Comparison of ENCODE assay signal across 1 cellular context in genomic region chr1:52925571-52926005, GRCh38.
TF ChIP-seq lines count a peak whose summit lies in the region.

No MANE protein-coding gene starts in this region.

TF ChIP-seq in HepG2, 621 proteins besides CTCF, POLR2A, EP300 and RAD21 (continued from another document and continues in another):
- no peak for TF ChIP-seq ZBTB46 (CRISPR knock-in tag; IDR thresholded peaks at IDR 0.05; ENCODE audit: borderline replicate concordance)
- no peak for TF ChIP-seq IKZF4 (CRISPR knock-in tag; IDR thresholded peaks at IDR 0.05; ENCODE audit: borderline replicate concordance, low read depth, not compliant biosample characterization)
- no peak for TF ChIP-seq ATF5 (CRISPR knock-in tag; IDR thresholded peaks at IDR 0.05; ENCODE audit: low read depth)
- TF ChIP-seq ZSCAN12 (CRISPR knock-in tag; IDR thresholded peaks at IDR 0.05): no peak
- no peak for TF ChIP-seq ZNF761 (CRISPR knock-in tag; conservative IDR thresholded peaks at IDR 0.05)
- TF ChIP-seq AKAP8 (CRISPR knock-in tag; IDR thresholded peaks at IDR 0.05): no peak
- TF ChIP-seq GLI4 (CRISPR knock-in tag; IDR thresholded peaks at IDR 0.05; ENCODE audit: borderline replicate concordance): no peak
- TF ChIP-seq KLF12 (CRISPR knock-in tag; IDR thresholded peaks at IDR 0.05; ENCODE audit: borderline replicate concordance): no peak
- no peak for TF ChIP-seq ZNF496 (CRISPR knock-in tag; IDR thresholded peaks at IDR 0.05; ENCODE audit: insufficient replicate concordance)
- no peak for TF ChIP-seq RBAK (CRISPR knock-in tag; IDR thresholded peaks at IDR 0.05)
- TF ChIP-seq NFYB (CRISPR knock-in tag; IDR thresholded peaks at IDR 0.05): peak; percentile 35; the same call in 1 of the 2 replicates
- peak; percentile 65; the same call in 1 of the 2 replicates for TF ChIP-seq TEF (CRISPR knock-in tag; IDR thresholded peaks at IDR 0.05)
- no peak for TF ChIP-seq ZNF660 (CRISPR knock-in tag; IDR thresholded peaks at IDR 0.05; ENCODE audit: borderline replicate concordance, low read depth)
- no peak for TF ChIP-seq FLYWCH1 (CRISPR knock-in tag; IDR thresholded peaks at IDR 0.05)
- TF ChIP-seq SIN3B (IDR thresholded peaks at IDR 0.05; ENCODE audit: low read length): no peak
- TF ChIP-seq ELF4 (CRISPR knock-in tag; IDR thresholded peaks at IDR 0.05; ENCODE audit: borderline replicate concordance): no peak
- TF ChIP-seq ZNF318 (CRISPR knock-in tag; IDR thresholded peaks at IDR 0.05): no peak
- TF ChIP-seq ELK4 (CRISPR knock-in tag; IDR thresholded peaks at IDR 0.05; ENCODE audit: borderline replicate concordance): no peak
- TF ChIP-seq NKX3-1 (CRISPR knock-in tag; IDR thresholded peaks at IDR 0.05): no peak
- TF ChIP-seq U2AF2 (IDR thresholded peaks at IDR 0.05; ENCODE audit: low read depth, low read length): no peak
- no peak for TF ChIP-seq ERF (CRISPR knock-in tag; IDR thresholded peaks at IDR 0.05)
- peak; percentile 13; the same call in 1 of the 2 replicates for TF ChIP-seq SALL1 (CRISPR knock-in tag; IDR thresholded peaks at IDR 0.05)
- TF ChIP-seq TARDBP (CRISPR knock-in tag; IDR thresholded peaks at IDR 0.05): peak; percentile 16; the same call in 1 of the 2 replicates
- no peak for TF ChIP-seq EED (CRISPR knock-in tag; IDR thresholded peaks at IDR 0.05)
- TF ChIP-seq SNAPC5 (CRISPR knock-in tag; IDR thresholded peaks at IDR 0.05; ENCODE audit: borderline replicate concordance): no peak
- TF ChIP-seq GMEB2 (CRISPR knock-in tag; IDR thresholded peaks at IDR 0.05; ENCODE audit: low read depth): no peak
- TF ChIP-seq MAX (IDR thresholded peaks at IDR 0.05): no peak
- no peak for TF ChIP-seq ZBTB38 (CRISPR knock-in tag; IDR thresholded peaks at IDR 0.05)
- no peak for TF ChIP-seq KAT2B (IDR thresholded peaks at IDR 0.05; ENCODE audit: borderline replicate concordance, low read depth, low read length)
- no peak for TF ChIP-seq ZBTB21 (CRISPR knock-in tag; IDR thresholded peaks at IDR 0.05)
- TF ChIP-seq ZNF317 (CRISPR knock-in tag; IDR thresholded peaks at IDR 0.05): no peak
- peak; percentile 74 for TF ChIP-seq SAP130 (CRISPR knock-in tag; IDR thresholded peaks at IDR 0.05; ENCODE audit: low read depth)
- peak; percentile 13; the same call in 1 of the 2 replicates for TF ChIP-seq ZNF331 (CRISPR knock-in tag; IDR thresholded peaks at IDR 0.05)
- no peak for TF ChIP-seq ZNF768 (CRISPR knock-in tag; IDR thresholded peaks at IDR 0.05)
- no peak for TF ChIP-seq ZNF367 (CRISPR knock-in tag; IDR thresholded peaks at IDR 0.05; ENCODE audit: borderline replicate concordance)
- no peak for TF ChIP-seq KLF9 (CRISPR knock-in tag; IDR thresholded peaks at IDR 0.05; ENCODE audit: low read depth)
- TF ChIP-seq ZNF280B (CRISPR knock-in tag; IDR thresholded peaks at IDR 0.05; ENCODE audit: borderline replicate concordance): no peak
- peak; percentile 65; the same call in 1 of the 2 replicates for TF ChIP-seq RARA (CRISPR knock-in tag; IDR thresholded peaks at IDR 0.05)
- no peak for TF ChIP-seq SMAD9 (CRISPR knock-in tag; IDR thresholded peaks at IDR 0.05)
- TF ChIP-seq MIER2 (CRISPR knock-in tag; IDR thresholded peaks at IDR 0.05): no peak
- no peak for TF ChIP-seq ZBTB44 (CRISPR knock-in tag; IDR thresholded peaks at IDR 0.05)
